ENCODE assay signal across 8 cellular contexts in genomic region chr16:56911771-56912541, GRCh38. TPM values are rescaled to one million over a fixed set of nuclear protein-coding genes. Genes with fewer than 3 reads are reported as not detected.
A peak's percentile ranks its signal among the peaks of the same experiment; 100 is the strongest.
DNase-seq lines count a peak whose midpoint lies in the region; ATAC-seq and TF ChIP-seq lines count a peak whose summit lies in the region.

No MANE protein-coding gene starts in this region.

- H3K36me3 Mint-ChIP-seq in activated naive CD8-positive, alpha-beta T cell treated with anti-CD3 and anti-CD28 coated beads, Interleukin-2, amount 50 U/mL, for 24 hours (ENCODE audit: low read depth): no peaks in the 10 kb centered on the region
- no peaks in the 10 kb centered on the region for H3K36me3 Mint-ChIP-seq in activated T-cell treated with anti-CD3 and anti-CD28 coated beads, Interleukin-2, amount 50 U/mL, for 4 hours (ENCODE audit: insufficient read depth)

- H3K36me3 ChIP-seq in lower lobe of right lung: no peaks in the 10 kb centered on the region

- peak overlapping the region; percentile 64 for H3K27ac ChIP-seq in lower lobe of right lung

- TF ChIP-seq POLR2A in GM19193 (IDR thresholded peaks at IDR 0.05; ENCODE audit: extremely low read depth, insufficient read depth, insufficient read length): peak; percentile 17

- H3K9me3 Mint-ChIP-seq in activated naive CD8-positive, alpha-beta T cell treated with anti-CD3 and anti-CD28 coated beads, Interleukin-2, amount 50 U/mL, for 24 hours: no peaks in the 10 kb centered on the region
- no peaks in the 10 kb centered on the region for H3K9me3 Mint-ChIP-seq in activated T-cell treated with anti-CD3 and anti-CD28 coated beads, Interleukin-2, amount 50 U/mL, for 4 hours

- no peaks in the 10 kb centered on the region for H3K27me3 Mint-ChIP-seq in activated naive CD8-positive, alpha-beta T cell treated with anti-CD3 and anti-CD28 coated beads, Interleukin-2, amount 50 U/mL, for 24 hours
- H3K27me3 Mint-ChIP-seq in activated T-cell treated with anti-CD3 and anti-CD28 coated beads, Interleukin-2, amount 50 U/mL, for 4 hours (ENCODE audit: low read depth): no peaks in the 10 kb centered on the region

- no peak for DNase-seq in activated naive CD8-positive, alpha-beta T cell treated with anti-CD3 and anti-CD28 coated beads, Interleukin-2, amount 50 U/mL, for 24 hours
- peak; percentile 69 for DNase-seq in lower lobe of right lung
- no peak for DNase-seq in stimulated activated CD4-positive, alpha-beta T cell treated with anti-CD3 and anti-CD28 coated beads, Interleukin-15, amount 100 ng/mL, for 24 hours
- DNase-seq in activated T-cell treated with anti-CD3 and anti-CD28 coated beads, Interleukin-2, amount 50 U/mL, for 4 hours: no peak
- no peak for DNase-seq in DMS 273 treated with DMSO at 0.1 percent for 48 hours (lab: John Stamatoyannopoulos, UW)

- H3K4me3 Mint-ChIP-seq in activated naive CD8-positive, alpha-beta T cell treated with anti-CD3 and anti-CD28 coated beads, Interleukin-2, amount 50 U/mL, for 24 hours: no peak overlapping the region
- H3K4me3 Mint-ChIP-seq in activated T-cell treated with anti-CD3 and anti-CD28 coated beads, Interleukin-2, amount 50 U/mL, for 4 hours: no peak overlapping the region

- no peaks in the 10 kb centered on the region for H3K9me3 ChIP-seq in lower lobe of right lung

- ATAC-seq in HG03175 (IDR thresholded peaks at IDR 0.05; ENCODE audit: unreplicated experiment) (peak; percentile 68), lower lobe of right lung (peak; percentile 66 to 82), HG02870 (IDR thresholded peaks at IDR 0.05; ENCODE audit: unreplicated experiment) (no peak)
- no peak for ATAC-seq in activated naive CD8-positive, alpha-beta T cell treated with anti-CD3 and anti-CD28 coated beads, Interleukin-2, amount 50 U/mL, for 24 hours
- ATAC-seq in activated T-cell treated with anti-CD3 and anti-CD28 coated beads, Interleukin-2, amount 50 U/mL, for 4 hours: no peak

- TF ChIP-seq CTCF in lower lobe of right lung (IDR thresholded peaks at IDR 0.05): no peak

- no peaks in the 10 kb centered on the region for H3K27me3 ChIP-seq in lower lobe of right lung (ENCODE audit: low read depth)

- peaks cover 66% of the 10 kb centered on the region for H3K4me1 ChIP-seq in lower lobe of right lung

- H3K27ac Mint-ChIP-seq in activated naive CD8-positive, alpha-beta T cell treated with anti-CD3 and anti-CD28 coated beads, Interleukin-2, amount 50 U/mL, for 24 hours: peak overlapping the region; percentile 50

- intact Hi-C loops in lower lobe of right lung (cut with DNase I): no loop called here

- H3K4me3 ChIP-seq in lower lobe of right lung: no peak overlapping the region

- peaks cover 54% of the 10 kb centered on the region for H3K4me1 Mint-ChIP-seq in activated naive CD8-positive, alpha-beta T cell treated with anti-CD3 and anti-CD28 coated beads, Interleukin-2, amount 50 U/mL, for 24 hours
- H3K4me1 Mint-ChIP-seq in activated T-cell treated with anti-CD3 and anti-CD28 coated beads, Interleukin-2, amount 50 U/mL, for 4 hours (ENCODE audit: low read depth): peaks cover 33% of the 10 kb centered on the region

RNA-seq across cellular contexts. Expression of gene HERPUD1, which starts 20.0 kb away (rescaled TPM):
- 174 TPM for total RNA-seq in lower lobe of right lung
- 100 to 1,000 TPM; 161 to 228 (median 170) TPM for total RNA-seq in activated T-cell treated with anti-CD3 and anti-CD28 coated beads, Interleukin-2, amount 50 U/mL, for 4 hours

RNA-seq across cellular contexts. Expression of gene SLC12A3, which starts 46.9 kb away (rescaled TPM):
- total RNA-seq in lower lobe of right lung: not detected
- not detected for total RNA-seq in activated T-cell treated with anti-CD3 and anti-CD28 coated beads, Interleukin-2, amount 50 U/mL, for 4 hours

RNA-seq across cellular contexts. Expression of gene CETP, which starts 49.8 kb away (rescaled TPM):
- total RNA-seq in lower lobe of right lung: 1.1 TPM
- total RNA-seq in activated T-cell treated with anti-CD3 and anti-CD28 coated beads, Interleukin-2, amount 50 U/mL, for 4 hours: under 1 TPM in 1 of 3 donors, not detected in 2; 0.11 TPM

Comparison
In these comparisons a context has a peak if more than half of its experiments do, and no peak if none do; other contexts are left out.
1. ATAC-seq: peak in HG03175 (single experiment) and lower lobe of right lung (2 of 2); none in activated naive CD8-positive, alpha-beta T cell treated with anti-CD3 and anti-CD28 coated beads, Interleukin-2, amount 50 U/mL, for 24 hours (single experiment), activated T-cell treated with anti-CD3 and anti-CD28 coated beads, Interleukin-2, amount 50 U/mL, for 4 hours (0 of 2) and HG02870 (single experiment).